In genomic region chr9:96449522-96449843, GRCh38 we compare ENCODE assay signal across 7 cellular contexts. TPM values are rescaled to one million over a fixed set of nuclear protein-coding genes. Genes with fewer than 3 reads are reported as not detected.
DNase-seq lines count a peak whose midpoint lies in the region; ATAC-seq and TF ChIP-seq lines count a peak whose summit lies in the region.

No MANE protein-coding gene starts in this region.

- H3K27ac Mint-ChIP-seq in glutamatergic neuron (ENCODE audit: unreplicated experiment), result peak overlapping the region; percentile 83

- H3K4me1 ChIP-seq in SK-N-SH (ENCODE audit: control insufficient read depth in 1 of 2, insufficient read depth in 2 of 2, low read depth in 1 of 2, low read length in 1 of 2), result peaks cover 11% of the 10 kb centered on the region in 2 experiments; a peak in 3 of 4 replicates
- H3K4me1 ChIP-seq in gastrocnemius medialis, result peaks cover 7 to 10% of the 10 kb centered on the region in 2 donors

- WGBS in SK-N-SH (ENCODE audit: low lambda C conversion rate), result 3% methylated on average over 7 of the region's 7 CpGs

- H3K36me3 ChIP-seq in SK-N-SH (replicated peaks in 1 of 2; ENCODE audit: control insufficient read depth in 1 of 2, insufficient read depth in 2 of 2, low read length in 1 of 2) (no peaks in the 10 kb centered on the region), gastrocnemius medialis (no peaks in the 10 kb centered on the region)

- H3K9ac ChIP-seq in SK-N-SH, result peak overlapping the region; percentile 41; the same call in 1 of the 2 replicates

- peaks cover 6% of the 10 kb centered on the region for H3K27me3 Mint-ChIP-seq in glutamatergic neuron (ENCODE audit: unreplicated experiment)

- peak; percentile 15 for ATAC-seq in GM19023 (IDR thresholded peaks at IDR 0.05; ENCODE audit: unreplicated experiment)
- peak; percentile 18 for ATAC-seq in HG02678 (IDR thresholded peaks at IDR 0.05; ENCODE audit: unreplicated experiment)
- ATAC-seq in gastrocnemius medialis, result peak; percentile 49 to 55

- intact Hi-C loops in gastrocnemius medialis (cut with DNase I; ENCODE audit: low total_unique reads), result loop anchor here (10.0 kb wide), 1 partner anchor 405 kb away; the partner anchor contains the start of gene ZNF782

- no peaks in the 10 kb centered on the region for H4K20me1 ChIP-seq in SK-N-SH (ENCODE audit: insufficient read depth)

- H3K4me3 ChIP-seq in SK-N-SH (ENCODE audit: low read depth in 2 of 2, low read length in 1 of 2), result peak overlapping the region; percentile 67 to 70
- H3K4me3 ChIP-seq in gastrocnemius medialis, result peak overlapping the region; percentile 58 to 75 (median 69)

- TF ChIP-seq RAD21 in SK-N-SH (IDR thresholded peaks at IDR 0.05; ENCODE audit: low read length), result no peak; the same call in 1 of the 2 replicates

- TF ChIP-seq POLR2A in gastrocnemius medialis (IDR thresholded peaks at IDR 0.05), result no peak

- H3K4me3 Mint-ChIP-seq in glutamatergic neuron (ENCODE audit: unreplicated experiment), result peak overlapping the region; percentile 87

- peaks cover 11% of the 10 kb centered on the region for H3K4me1 Mint-ChIP-seq in glutamatergic neuron (ENCODE audit: low read depth, unreplicated experiment)

- POLR2A ChIA-PET in SK-N-SH (lab: Yijun Ruan, JAX), result interaction anchor here (0.7 to 1.3 kb wide), 2 partner anchors 36 to 205 kb away, joined by 3 read pairs; no protein-coding TSS in a partner anchor

- peaks cover 16% of the 10 kb centered on the region for H3F3A ChIP-seq in SK-N-SH (replicated peaks; ENCODE audit: insufficient read depth)

- H2AFZ ChIP-seq in SK-N-SH (ENCODE audit: low read depth), result peak overlapping the region; percentile 92

- H3K9me2 ChIP-seq in SK-N-SH, result no peaks in the 10 kb centered on the region

- H3K27me3 ChIP-seq in SK-N-SH (ENCODE audit: insufficient read depth) (no peaks in the 10 kb centered on the region), gastrocnemius medialis (no peaks in the 10 kb centered on the region)

- CTCF ChIA-PET in SK-N-SH (lab: Yijun Ruan, JAX), result interaction anchor here (0.6 to 1.5 kb wide), 6 partner anchors 8 to 217 kb away, joined by 3 to 6 read pairs (median 4); no protein-coding TSS in a partner anchor

- H3K9me3 ChIP-seq in SK-N-SH, result no peaks in the 10 kb centered on the region
- no peaks in the 10 kb centered on the region for H3K9me3 ChIP-seq in gastrocnemius medialis

- no peak for TF ChIP-seq CTCF in SK-N-SH (IDR thresholded peaks at IDR 0.05)
- no peak for TF ChIP-seq CTCF in glutamatergic neuron (IDR thresholded peaks at IDR 0.05; ENCODE audit: partially characterized antibody, unreplicated experiment)
- TF ChIP-seq CTCF in gastrocnemius medialis (IDR thresholded peaks at IDR 0.05 in 4 of 5, conservative IDR thresholded peaks at IDR 0.05 in 1 of 5), result no peak

- H3K4me2 ChIP-seq in SK-N-SH, result peak overlapping the region; percentile 68

- in situ Hi-C loops in gastrocnemius medialis (cut with MboI; ENCODE audit: low sequenced_read_pairs in 4 of 4), result loop anchor here (5.0 to 25.0 kb wide), 4 partner anchors 215 to 413 kb away; partner anchors contain the start of gene ZNF782 (in 1 of the 4)

- H3K27ac ChIP-seq in SK-N-SH (ENCODE audit: low read depth in 2 of 2, low read length in 1 of 2) (peak overlapping the region; percentile 3 to 77; a peak in 3 of 4 replicates), gastrocnemius medialis (peak overlapping the region; percentile 63 to 87 (median 76))

- no peak for TF ChIP-seq EP300 in SK-N-SH (IDR thresholded peaks at IDR 0.05; ENCODE audit: borderline replicate concordance in 1 of 2, low read depth in 1 of 2, low read length in 1 of 2)

- H3K9me3 Mint-ChIP-seq in glutamatergic neuron (ENCODE audit: unreplicated experiment), result peaks cover 6% of the 10 kb centered on the region

- DNase-seq in SK-N-SH, result no peak
- peak; percentile 21 for DNase-seq in glutamatergic neuron
- DNase-seq in gastrocnemius medialis, result no peak
- no peak for DNase-seq in NCI-H2196 (lab: John Stamatoyannopoulos, UW; ENCODE audit: unreplicated experiment)
- no peak for DNase-seq in NCI-H1092 (lab: John Stamatoyannopoulos, UW)

- peaks cover 41% of the 10 kb centered on the region for H3K79me2 ChIP-seq in SK-N-SH (ENCODE audit: insufficient read depth)

- no peaks in the 10 kb centered on the region for H3K36me3 Mint-ChIP-seq in glutamatergic neuron (ENCODE audit: unreplicated experiment)

TF ChIP-seq in SK-N-SH, 30 proteins besides CTCF, POLR2A, EP300 and RAD21 (continues in another document):
- TF ChIP-seq NRF1 (IDR thresholded peaks at IDR 0.05; ENCODE audit: low read depth, low read length), result no peak
- TF ChIP-seq GATA2 (CRISPR knock-in tag; IDR thresholded peaks at IDR 0.05), result no peak
- no peak for TF ChIP-seq EZH2phosphoT487 (IDR thresholded peaks at IDR 0.05; ENCODE audit: borderline replicate concordance, low read depth)
- no peak for TF ChIP-seq USF2 (IDR thresholded peaks at IDR 0.05; ENCODE audit: borderline replicate concordance, low read depth, low read length)
- TF ChIP-seq SIN3A (IDR thresholded peaks at IDR 0.05; ENCODE audit: borderline replicate concordance, low read depth, low read length), result no peak
- no peak for TF ChIP-seq MAX (IDR thresholded peaks at IDR 0.05; ENCODE audit: low read depth)
- no peak for TF ChIP-seq REST (IDR thresholded peaks at IDR 0.05; ENCODE audit: low read depth, low read length)
- no peak for TF ChIP-seq MEF2A (IDR thresholded peaks at IDR 0.05; ENCODE audit: borderline replicate concordance, low read depth)
- no peak for TF ChIP-seq ZBTB33 (IDR thresholded peaks at IDR 0.05; ENCODE audit: borderline replicate concordance, low read depth)
- no peak for TF ChIP-seq FOSL2 (IDR thresholded peaks at IDR 0.05; ENCODE audit: borderline replicate concordance, low read depth)
- no peak for TF ChIP-seq NFIC (IDR thresholded peaks at IDR 0.05; ENCODE audit: borderline replicate concordance)
- no peak for TF ChIP-seq JUND (IDR thresholded peaks at IDR 0.05)
- TF ChIP-seq TCF12 (IDR thresholded peaks at IDR 0.05), result no peak
- no peak for TF ChIP-seq GABPA (IDR thresholded peaks at IDR 0.05; ENCODE audit: low read depth)
- TF ChIP-seq RFX5 (IDR thresholded peaks at IDR 0.05; ENCODE audit: low read length), result no peak

RNA-seq across cellular contexts. Expression of gene HABP4, which starts 0.5 kb away (rescaled TPM):
- polyA plus RNA-seq in SK-N-SH (2012; rRNA removed), result 18.4 and 19.0 TPM in 2 replicates
- polyA plus RNA-seq in SK-N-SH (2012; cell fraction: cytosol; rRNA removed), result 23.8 and 31.6 TPM in 2 replicates
- polyA plus RNA-seq in SK-N-SH (2012; cell fraction: nucleus; rRNA removed), result 16.8 and 18.3 TPM in 2 replicates
- 21.4 TPM for total RNA-seq in glutamatergic neuron (ENCODE audit: unreplicated experiment)
- 10 to 100 TPM in 3 of 4 donors, 1 to 10 TPM in 1; 6.2 to 19.3 (median 12.3) TPM for total RNA-seq in gastrocnemius medialis

RNA-seq across cellular contexts. Expression of gene ZNF367, which starts 31.3 kb away (rescaled TPM):
- polyA plus RNA-seq in SK-N-SH (2012; rRNA removed), result 1.5 TPM in 2 replicates
- 1.6 and 1.7 TPM in 2 replicates for polyA plus RNA-seq in SK-N-SH (2012; cell fraction: cytosol; rRNA removed)
- 1.8 and 2.3 TPM in 2 replicates for polyA plus RNA-seq in SK-N-SH (2012; cell fraction: nucleus; rRNA removed)
- total RNA-seq in glutamatergic neuron (ENCODE audit: unreplicated experiment) (39.5 TPM), gastrocnemius medialis (1 to 10 TPM in 3 of 4 donors, under 1 TPM in 1; 0.15 to 5.1 (median 1.7) TPM)
